Comparison of ENCODE assay signal across 8 cellular contexts in the genomic region with DNA sequence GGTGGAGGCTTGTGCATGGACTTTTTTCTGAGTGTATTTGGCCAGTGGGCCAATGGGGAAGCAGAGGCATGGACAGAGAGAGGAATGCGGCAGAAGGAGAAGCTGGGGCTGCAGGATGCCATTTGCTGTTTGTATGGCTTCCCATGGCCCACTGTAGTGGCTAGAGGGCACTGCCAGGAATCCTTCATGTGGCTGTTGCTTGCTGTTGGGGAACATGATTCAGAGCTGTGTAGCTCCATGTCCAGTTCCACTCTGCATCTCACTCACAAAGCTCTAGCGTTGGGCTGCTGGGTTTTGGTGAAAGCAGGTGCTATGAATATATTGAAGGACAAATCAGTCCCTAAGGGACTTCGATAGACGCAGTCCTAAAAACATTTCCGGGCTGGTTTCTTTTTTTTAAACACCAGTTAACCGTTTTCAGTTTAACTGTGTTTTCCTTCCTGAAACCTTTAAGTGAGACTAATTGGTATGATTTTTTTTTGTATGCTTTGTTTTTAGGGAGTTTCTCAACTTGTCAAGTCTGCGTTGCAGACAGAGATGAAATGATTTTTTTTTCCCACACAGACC. TPM values are rescaled to one million over a fixed set of nuclear protein-coding genes. Genes with fewer than 3 reads are reported as not detected.
DNase-seq lines count a peak whose midpoint lies in the region; ATAC-seq lines count a peak whose summit lies in the region.

No MANE protein-coding gene starts in this region.

- H3K9me3 Mint-ChIP-seq in activated CD4-positive, alpha-beta T cell treated with anti-CD3 and anti-CD28 coated beads, Interleukin-2, amount 10 ng/mL, durations not matched to agents 24 days and 14 days = no peaks in the 10 kb centered on the region
- H3K9me3 Mint-ChIP-seq in activated naive CD4-positive, alpha-beta T cell treated with anti-CD3 and anti-CD28 coated beads, Interleukin-2, amount 50 U/mL, for 72 hours = no peaks in the 10 kb centered on the region
- H3K9me3 Mint-ChIP-seq in naive B cell = no peaks in the 10 kb centered on the region

- ATAC-seq in HG03159 (IDR thresholded peaks at IDR 0.05; ENCODE audit: unreplicated experiment) = peak; percentile 30
- peak; percentile 16 to 65 for ATAC-seq in activated naive CD4-positive, alpha-beta T cell treated with anti-CD3 and anti-CD28 coated beads, Interleukin-2, amount 50 U/mL, for 72 hours
- ATAC-seq in naive B cell (ENCODE audit: low read depth in 2 of 2) = peak; percentile 47 to 59

- peak; percentile 72 for DNase-seq in activated CD4-positive, alpha-beta T cell treated with anti-CD3 and anti-CD28 coated beads, Interleukin-2, amount 10 ng/mL, durations not matched to agents 24 days and 14 days
- DNase-seq in activated CD4-positive, alpha-beta T cell treated with anti-CD3 and anti-CD28 coated beads, Interleukin-2, amount 50 U/mL, for 1 hour = no peak
- peak in 1 of 2 donors; percentile 67 for DNase-seq in activated naive CD4-positive, alpha-beta T cell treated with anti-CD3 and anti-CD28 coated beads, Interleukin-2, amount 50 U/mL, for 72 hours (ENCODE audit: low spot score in 2 of 2)
- DNase-seq in naive B cell (peak; percentile 78), NCI-H2196 treated with DMSO at 0.1 percent for 48 hours (lab: John Stamatoyannopoulos, UW; ENCODE audit: unreplicated experiment) (no peak), SKM-1 treated with dmso at 0.1 percent for 144 hours (lab: John Stamatoyannopoulos, UW; ENCODE audit: unreplicated experiment) (no peak), NCI-H748 treated with DMSO at 0.1 percent for 48 hours (lab: John Stamatoyannopoulos, UW) (no peak)

- peaks cover 86% of the 10 kb centered on the region for H3K4me1 Mint-ChIP-seq in activated CD4-positive, alpha-beta T cell treated with anti-CD3 and anti-CD28 coated beads, Interleukin-2, amount 10 ng/mL, durations not matched to agents 24 days and 14 days
- peaks cover 89 to 99% (median 96%) of the 10 kb centered on the region in 3 donors for H3K4me1 Mint-ChIP-seq in naive B cell

- peak overlapping the region; percentile 87 for H3K27ac Mint-ChIP-seq in activated CD4-positive, alpha-beta T cell treated with anti-CD3 and anti-CD28 coated beads, Interleukin-2, amount 10 ng/mL, durations not matched to agents 24 days and 14 days
- H3K27ac Mint-ChIP-seq in activated naive CD4-positive, alpha-beta T cell treated with anti-CD3 and anti-CD28 coated beads, Interleukin-2, amount 50 U/mL, for 72 hours = peak overlapping the region; percentile 67 to 90
- H3K27ac Mint-ChIP-seq in naive B cell = peak overlapping the region; percentile 93 to 98 (median 98)

- peaks cover 58% of the 10 kb centered on the region for H3K36me3 Mint-ChIP-seq in activated CD4-positive, alpha-beta T cell treated with anti-CD3 and anti-CD28 coated beads, Interleukin-2, amount 10 ng/mL, durations not matched to agents 24 days and 14 days (ENCODE audit: low read depth)
- peaks cover 16 to 21% of the 10 kb centered on the region in 2 donors for H3K36me3 Mint-ChIP-seq in activated naive CD4-positive, alpha-beta T cell treated with anti-CD3 and anti-CD28 coated beads, Interleukin-2, amount 50 U/mL, for 72 hours
- peaks cover 0 to 19% of the 10 kb centered on the region in 2 donors for H3K36me3 Mint-ChIP-seq in naive B cell

- no peaks in the 10 kb centered on the region for H3K27me3 Mint-ChIP-seq in activated CD4-positive, alpha-beta T cell treated with anti-CD3 and anti-CD28 coated beads, Interleukin-2, amount 10 ng/mL, durations not matched to agents 24 days and 14 days
- H3K27me3 Mint-ChIP-seq in naive B cell = no peaks in the 10 kb centered on the region

- intact Hi-C loops in activated CD4-positive, alpha-beta T cell treated with anti-CD3 and anti-CD28 coated beads, Interleukin-2, amount 10 ng/mL, durations not matched to agents 24 days and 14 days (cut with micrococcal nuclease) = loop anchor here (1.0 to 10.0 kb wide), 2 partner anchors 9 to 316 kb away; no protein-coding TSS in a partner anchor

- peak overlapping the region; percentile 72 for H3K4me3 Mint-ChIP-seq in activated CD4-positive, alpha-beta T cell treated with anti-CD3 and anti-CD28 coated beads, Interleukin-2, amount 10 ng/mL, durations not matched to agents 24 days and 14 days
- H3K4me3 Mint-ChIP-seq in naive B cell = peak overlapping the region; percentile 60 to 92 (median 84)

RNA-seq across cellular contexts. Expression of gene SLC22A5, which starts 51.3 kb away (rescaled TPM):
- 4.9 and 5.5 TPM in 2 replicates for total RNA-seq in activated CD4-positive, alpha-beta T cell treated with anti-CD3 and anti-CD28 coated beads, Interleukin-2, amount 10 ng/mL, durations not matched to agents 24 days and 14 days
- total RNA-seq in activated naive CD4-positive, alpha-beta T cell treated with anti-CD3 and anti-CD28 coated beads, Interleukin-2, amount 50 U/mL, for 72 hours = 1 to 10 TPM; 3.1 to 5.5 TPM
- polyA plus RNA-seq in naive B cell (ENCODE audit: low read depth in 6 of 6) = 1 to 10 TPM; 1.5 to 3.1 (median 1.9) TPM

Comparison
In these comparisons a context has a peak if more than half of its experiments do, and no peak if none do; other contexts are left out.
1. DNase-seq: peak in activated CD4-positive, alpha-beta T cell treated with anti-CD3 and anti-CD28 coated beads, Interleukin-2, amount 10 ng/mL, durations not matched to agents 24 days and 14 days (single experiment) and naive B cell (single experiment); none in activated CD4-positive, alpha-beta T cell treated with anti-CD3 and anti-CD28 coated beads, Interleukin-2, amount 50 U/mL, for 1 hour (single experiment), NCI-H2196 treated with DMSO at 0.1 percent for 48 hours (single experiment), SKM-1 treated with dmso at 0.1 percent for 144 hours (single experiment) and NCI-H748 treated with DMSO at 0.1 percent for 48 hours (single experiment).
2. Peak in every context shown above with its lines, with median percentiles within 50 percentile points of each other: H3K27ac Mint-ChIP-seq and ATAC-seq.